23 cellular contexts compared by ENCODE assay signal in genomic region chr17:17395885-17396284, GRCh38.
"Had no signal": no experiment of that assay in that cellular context is flagged by ENCODE, and none has a peak within 500 bp of the region (broad histone marks: within the 10 kb centered on the region; RNA-seq: fewer than 3 reads in every experiment).

No MANE protein-coding gene starts in this region.

- H3K27me3 Mint-ChIP-seq: effector memory CD8-positive, alpha-beta T cell had no signal

- H3K4me2 ChIP-seq: smooth muscle cell had no signal

- H3K36me3 Mint-ChIP-seq: stimulated activated memory B cell treated with anti-CD40 and anti-IgM and Interleukin-4, amounts not matched to agents 10 μg/mL and 1 μg/mL and 100 μg/mL, for 72 hours; type B pancreatic cell had no signal

- H3K4me3 Mint-ChIP-seq: effector memory CD8-positive, alpha-beta T cell; nephron; stimulated activated memory B cell treated with anti-CD40 and anti-IgM and Interleukin-4, amounts not matched to agents 10 μg/mL and 1 μg/mL and 100 μg/mL, for 72 hours; type B pancreatic cell had no signal

- H3K36me3 ChIP-seq: esophagus squamous epithelium, lower lobe of right lung, neutrophil, tibial artery had no signal

- H3K27ac ChIP-seq: coronary artery, esophagus squamous epithelium, lower lobe of right lung, neutrophil, parathyroid adenoma, testis, tibial artery had no signal

- H3K27ac Mint-ChIP-seq: nephron; progenitor cell of endocrine pancreas; stimulated activated memory B cell treated with anti-CD40 and anti-IgM and Interleukin-4, amounts not matched to agents 10 μg/mL and 1 μg/mL and 100 μg/mL, for 72 hours; type B pancreatic cell had no signal

- DNase-seq: dermis blood vessel endothelial cell; effector memory CD8-positive, alpha-beta T cell; erythroblast; esophagus squamous epithelium; foreskin melanocyte; glutamatergic neuron; hypothalamus; left ventricle myocardium superior; lower lobe of right lung; stimulated activated CD4-positive, alpha-beta T cell treated with anti-CD3 and anti-CD28 coated beads, Interleukin-2, amount 100 ng/mL, for 24 hours; stimulated activated CD4-positive, alpha-beta T cell treated with anti-CD3 and anti-CD28 coated beads, Interleukin-4, amount 100 ng/mL, for 4 hours; stimulated activated naive CD8-positive, alpha-beta T cell treated with anti-CD3 and anti-CD28 coated beads, Interleukin-15, Interleukin-2, amounts not matched to agents 100 U/mL and 50 U/mL, for 24 hours; substantia nigra; testis had no signal

- ATAC-seq: effector memory CD8-positive, alpha-beta T cell; left ventricle myocardium superior; lower lobe of right lung; stimulated activated memory B cell treated with anti-CD40 and anti-IgM and Interleukin-4, amounts not matched to agents 10 μg/mL and 1 μg/mL and 100 μg/mL, for 72 hours; stimulated activated naive CD8-positive, alpha-beta T cell treated with anti-CD3 and anti-CD28 coated beads, Interleukin-15, Interleukin-2, amounts not matched to agents 100 U/mL and 50 U/mL, for 24 hours had no signal

- H3K79me2 ChIP-seq: parathyroid adenoma had no signal

- H3K4me3 ChIP-seq: coronary artery, esophagus squamous epithelium, lower lobe of right lung, smooth muscle cell, testis, tibial artery had no signal

- H3K9me3 ChIP-seq: esophagus squamous epithelium, lower lobe of right lung, neutrophil, testis, tibial artery had no signal

- H3K9me3 Mint-ChIP-seq: effector memory CD8-positive, alpha-beta T cell; nephron; type B pancreatic cell had no signal

- H3K4me1 ChIP-seq: parathyroid adenoma, tibial artery had no signal

- H2AFZ ChIP-seq: parathyroid adenoma had no signal

- H3K9ac ChIP-seq: parathyroid adenoma had no signal

- H3K27me3 ChIP-seq: esophagus squamous epithelium, testis had no signal
